Comparison of ENCODE assay signal across 8 cellular contexts in the genomic region with DNA sequence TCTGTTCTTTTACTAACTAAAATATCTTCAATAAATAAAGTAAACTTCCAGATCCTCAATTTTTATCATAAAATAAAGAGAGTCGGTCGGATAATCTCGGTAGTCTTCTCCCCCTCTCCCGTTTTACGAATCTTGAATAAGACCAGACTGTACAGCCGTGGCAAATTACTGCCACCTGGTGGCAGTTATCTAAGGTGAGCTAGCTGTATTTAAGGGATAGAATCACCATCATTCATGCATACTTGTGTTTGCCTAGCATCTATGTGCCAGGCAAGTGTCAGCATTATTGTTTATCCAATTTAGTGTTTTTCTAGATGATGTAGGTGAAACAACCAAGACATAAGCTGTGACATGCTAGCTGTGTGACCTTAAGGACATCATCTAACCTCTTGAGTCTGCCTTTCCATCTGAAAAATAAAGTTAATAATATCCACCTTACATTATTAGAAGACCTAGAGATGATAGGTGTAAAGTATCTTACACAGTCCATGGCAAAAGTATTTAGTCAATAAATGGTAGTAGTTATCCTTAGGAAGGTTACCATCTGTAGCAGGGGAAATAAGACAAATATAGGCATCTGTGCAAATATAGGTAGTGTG. TPM values are rescaled to one million over a fixed set of nuclear protein-coding genes. Genes with fewer than 3 reads are reported as not detected.
DNase-seq lines count a peak whose midpoint lies in the region; TF ChIP-seq lines count a peak whose summit lies in the region.

No MANE protein-coding gene starts in this region.

- H3K27ac ChIP-seq in hepatocyte (no peak overlapping the region), smooth muscle cell (ENCODE audit: low read depth) (no peak overlapping the region)

- H3K9ac ChIP-seq in smooth muscle cell (ENCODE audit: low read depth) = no peak overlapping the region

- in situ Hi-C loops in HAP-1 (cut with MboI; ENCODE audit: low sequenced_read_pairs) = loop anchor here (25.0 kb wide), 1 partner anchor 510 kb away; no protein-coding TSS in a partner anchor

- no peaks in the 10 kb centered on the region for H3F3A ChIP-seq in smooth muscle cell (ENCODE audit: low read depth)

- H3K4me3 ChIP-seq in HAP-1 (no peak overlapping the region), hepatocyte (no peak overlapping the region), smooth muscle cell (peak overlapping the region; percentile 25)

- H4K20me1 ChIP-seq in hepatocyte (ENCODE audit: insufficient read depth, poor library complexity, severe bottlenecking) = no peaks in the 10 kb centered on the region
- H4K20me1 ChIP-seq in smooth muscle cell (ENCODE audit: low read depth) = no peaks in the 10 kb centered on the region

- H2AFZ ChIP-seq in hepatocyte (no peak overlapping the region), smooth muscle cell (ENCODE audit: low read depth) (no peak overlapping the region)

- H3K9me2 ChIP-seq in hepatocyte (replicated peaks; ENCODE audit: insufficient read depth) = no peaks in the 10 kb centered on the region

- no peaks in the 10 kb centered on the region for H3K36me3 ChIP-seq in HAP-1 (replicated peaks)
- H3K36me3 ChIP-seq in hepatocyte (replicated peaks; ENCODE audit: insufficient read depth, low read depth) = no peaks in the 10 kb centered on the region
- H3K36me3 ChIP-seq in smooth muscle cell (ENCODE audit: low read depth) = no peaks in the 10 kb centered on the region

- no peaks in the 10 kb centered on the region for H3K27me3 ChIP-seq in HAP-1 (ENCODE audit: low read depth)
- H3K27me3 ChIP-seq in hepatocyte = no peaks in the 10 kb centered on the region
- no peaks in the 10 kb centered on the region for H3K27me3 ChIP-seq in smooth muscle cell (ENCODE audit: low read depth)

- peak; percentile 67 for DNase-seq in EH (ENCODE audit: low read depth)
- peak; percentile 68 to 76 for DNase-seq in HAP-1 (ENCODE audit: low spot score in 2 of 2)
- DNase-seq in NCI-H1048 (lab: John Stamatoyannopoulos, UW) = peak; percentile 71
- DNase-seq in SKM-1 (lab: John Stamatoyannopoulos, UW; ENCODE audit: unreplicated experiment) = peak; percentile 17
- DNase-seq in anterior cingulate cortex (lab: John Stamatoyannopoulos, UW) = peak in 33 of 58 donors; percentile 0 to 53 (median 8)
- DNase-seq in hepatocyte (ENCODE audit: low spot score) = peak; percentile 80
- DNase-seq in smooth muscle cell (lab: John Stamatoyannopoulos, UW; ENCODE audit: unreplicated experiment) = no peak
- DNase-seq in cortex of kidney (lab: John Stamatoyannopoulos, UW) = no peak

- no peaks in the 10 kb centered on the region for H3K9me3 ChIP-seq in HAP-1
- no peaks in the 10 kb centered on the region for H3K9me3 ChIP-seq in hepatocyte (ENCODE audit: low read depth)
- H3K9me3 ChIP-seq in smooth muscle cell (replicated peaks; ENCODE audit: low read depth) = no peaks in the 10 kb centered on the region

- H3K79me2 ChIP-seq in hepatocyte = no peaks in the 10 kb centered on the region
- no peaks in the 10 kb centered on the region for H3K79me2 ChIP-seq in smooth muscle cell (ENCODE audit: low read depth)

- H3K4me2 ChIP-seq in hepatocyte (peak overlapping the region; percentile 32), smooth muscle cell (peak overlapping the region; percentile 75)

- TF ChIP-seq CTCF in hepatocyte (IDR thresholded peaks at IDR 0.05; ENCODE audit: poor library complexity) = peak; percentile 91
- TF ChIP-seq CTCF in smooth muscle cell (IDR thresholded peaks at IDR 0.05; ENCODE audit: borderline replicate concordance, insufficient read depth, poor library complexity, severe bottlenecking) = peak; percentile 79

- H3K4me1 ChIP-seq in HAP-1 (no peaks in the 10 kb centered on the region; the same call in 1 of the 2 replicates), hepatocyte (ENCODE audit: insufficient read depth) (no peaks in the 10 kb centered on the region), smooth muscle cell (ENCODE audit: low read depth) (no peaks in the 10 kb centered on the region)

- 10% methylated on average over 6 of the region's 6 CpGs for WGBS in hepatocyte (ENCODE audit: low lambda C conversion rate, missing lambda C conversion rate)
- 17% methylated on average over 6 of the region's 6 CpGs for WGBS in smooth muscle cell (ENCODE audit: low lambda C conversion rate)

RNA-seq across cellular contexts. Expression of gene DUT, which starts 21.3 kb away (rescaled TPM):
- total RNA-seq in hepatocyte (45.1 and 50.9 TPM in 2 replicates), smooth muscle cell (80.4 and 94.6 TPM in 2 replicates)
- polyA plus RNA-seq in hepatocyte (65.9 and 70.4 TPM in 2 replicates), smooth muscle cell (100 and 116 TPM in 2 replicates)

Comparison
In these comparisons a context has a peak if more than half of its experiments do, and no peak if none do; other contexts are left out.
1. DNase-seq: peak in EH (single experiment), HAP-1 (2 of 2), NCI-H1048 (single experiment), SKM-1 (single experiment), anterior cingulate cortex (33 of 58) and hepatocyte (single experiment); none in smooth muscle cell (single experiment) and cortex of kidney (single experiment).